8 cellular contexts compared by ENCODE assay signal in genomic region chr16:22206847-22207714, GRCh38. TPM values are rescaled to one million over a fixed set of nuclear protein-coding genes. Genes with fewer than 3 reads are reported as not detected.
A peak's percentile ranks its signal among the peaks of the same experiment; 100 is the strongest.
DNase-seq lines count a peak whose midpoint lies in the region; ATAC-seq lines count a peak whose summit lies in the region.

No MANE protein-coding gene starts in this region.

- H3K18ac ChIP-seq in mesendoderm (ENCODE audit: low read length), result no peak overlapping the region

- H3K4ac ChIP-seq in mesendoderm (ENCODE audit: low read depth, low read length), result no peak overlapping the region

- H3K27me3 Mint-ChIP-seq in activated CD8-positive, alpha-beta T cell treated with anti-CD3 and anti-CD28 coated beads, Interleukin-2, amount 10 ng/mL, durations not matched to agents 7 days and 5 days (ENCODE audit: low read depth), result no peaks in the 10 kb centered on the region
- no peaks in the 10 kb centered on the region for H3K27me3 Mint-ChIP-seq in effector memory CD8-positive, alpha-beta T cell

- H3K4me1 ChIP-seq in mesendoderm (ENCODE audit: control insufficient read depth, low read depth, low read length), result no peaks in the 10 kb centered on the region

- H3K79me2 ChIP-seq in mesendoderm (ENCODE audit: control insufficient read depth, insufficient read depth, low read length), result no peaks in the 10 kb centered on the region

- H3K9ac ChIP-seq in mesendoderm (ENCODE audit: low read length), result peak overlapping the region; percentile 90

- H3K36me3 ChIP-seq in mesendoderm (ENCODE audit: control insufficient read depth, insufficient read depth, low read length), result no peaks in the 10 kb centered on the region

- H4K8ac ChIP-seq in mesendoderm (ENCODE audit: low read depth, low read length), result no peak overlapping the region

- H3K4me3 ChIP-seq in mesendoderm (ENCODE audit: low read length), result peak overlapping the region; percentile 79

- H3K4me3 Mint-ChIP-seq in activated CD8-positive, alpha-beta T cell treated with anti-CD3 and anti-CD28 coated beads, Interleukin-2, amount 10 ng/mL, durations not matched to agents 7 days and 5 days, result peak overlapping the region; percentile 80
- H3K4me3 Mint-ChIP-seq in effector memory CD8-positive, alpha-beta T cell, result peak overlapping the region; percentile 92 to 96

- H3K27me3 ChIP-seq in mesendoderm (ENCODE audit: insufficient read depth, low read length, poor library complexity), result no peaks in the 10 kb centered on the region

- H2BK120ac ChIP-seq in mesendoderm (ENCODE audit: low read depth, low read length), result no peak overlapping the region

- no peaks in the 10 kb centered on the region for H3K9me3 Mint-ChIP-seq in activated CD8-positive, alpha-beta T cell treated with anti-CD3 and anti-CD28 coated beads, Interleukin-2, amount 10 ng/mL, durations not matched to agents 7 days and 5 days (ENCODE audit: insufficient read depth)
- no peaks in the 10 kb centered on the region for H3K9me3 Mint-ChIP-seq in effector memory CD8-positive, alpha-beta T cell

- no peak overlapping the region for H3K27ac ChIP-seq in mesendoderm (ENCODE audit: low read depth, low read length)

- peak overlapping the region; percentile 98 for H3K56ac ChIP-seq in mesendoderm (ENCODE audit: low read length)

- no peak overlapping the region for H4K5ac ChIP-seq in mesendoderm (ENCODE audit: low read length)

- peak overlapping the region; percentile 96 for H3K4me2 ChIP-seq in mesendoderm (ENCODE audit: low read length)

- CTCF ChIA-PET in activated CD8-positive, alpha-beta T cell treated with anti-CD3 and anti-CD28 coated beads, Interleukin-2, amount 10 ng/mL, durations not matched to agents 7 days and 5 days (lab: Charles Lee), result interaction anchor here (0.6 to 22.2 kb wide), 15 partner anchors 9 to 92 kb away, joined by 3 to 355 read pairs (median 4); partner anchors contain the start of gene POLR3E

- H2BK5ac ChIP-seq in mesendoderm (ENCODE audit: low read length), result no peak overlapping the region

- POLR2A ChIA-PET in activated CD8-positive, alpha-beta T cell treated with anti-CD3 and anti-CD28 coated beads, Interleukin-2, amount 10 ng/mL, durations not matched to agents 7 days and 5 days (lab: Charles Lee), result interaction anchor here (1.1 to 2.6 kb wide), 7 partner anchors 8 to 91 kb away, joined by 3 to 15 read pairs (median 5); no protein-coding TSS in a partner anchor

- H2AK5ac ChIP-seq in mesendoderm (ENCODE audit: low read length), result no peak overlapping the region

- H3K79me1 ChIP-seq in mesendoderm (ENCODE audit: low read length), result peaks cover 7% of the 10 kb centered on the region

- DNase-seq in NCI-H524 treated with DMSO at 0.1 percent for 48 hours (lab: John Stamatoyannopoulos, UW) (peak; percentile 32), mesendoderm (no peak), NCI-H510A (lab: John Stamatoyannopoulos, UW) (no peak)
- peak; percentile 56 for DNase-seq in activated CD8-positive, alpha-beta T cell treated with anti-CD3 and anti-CD28 coated beads, Interleukin-2, amount 10 ng/mL, durations not matched to agents 7 days and 5 days
- DNase-seq in effector memory CD8-positive, alpha-beta T cell, result peak; percentile 40 to 55 (median 49)
- DNase-seq in stimulated activated CD8-positive, alpha-beta memory T cell treated with anti-CD3 and anti-CD28 coated beads, Interleukin-2, amount 100 ng/mL, for 48 hours (ENCODE audit: low read depth in 2 of 2), result peak; percentile 69 to 79

- ATAC-seq in GM18498 (IDR thresholded peaks at IDR 0.05; ENCODE audit: unreplicated experiment) (peak; percentile 44), HG02943 (IDR thresholded peaks at IDR 0.05; ENCODE audit: low read depth, unreplicated experiment) (peak; percentile 38)
- peak; percentile 27 for ATAC-seq in activated CD8-positive, alpha-beta T cell treated with anti-CD3 and anti-CD28 coated beads, Interleukin-2, amount 10 ng/mL, durations not matched to agents 7 days and 5 days
- ATAC-seq in effector memory CD8-positive, alpha-beta T cell (replicated peaks), result peak; percentile 59

- WGBS in mesendoderm (ENCODE audit: extremely low coverage, insufficient coverage, low lambda C conversion rate), result no CpG with 5 or more reads among the region's 35 CpGs

- peak overlapping the region; percentile 70 for H3K27ac Mint-ChIP-seq in activated CD8-positive, alpha-beta T cell treated with anti-CD3 and anti-CD28 coated beads, Interleukin-2, amount 10 ng/mL, durations not matched to agents 7 days and 5 days
- peak overlapping the region; percentile 77 to 88 for H3K27ac Mint-ChIP-seq in effector memory CD8-positive, alpha-beta T cell

- H3K23ac ChIP-seq in mesendoderm (ENCODE audit: low read length), result no peak overlapping the region

- peaks cover 40% of the 10 kb centered on the region for H3K4me1 Mint-ChIP-seq in activated CD8-positive, alpha-beta T cell treated with anti-CD3 and anti-CD28 coated beads, Interleukin-2, amount 10 ng/mL, durations not matched to agents 7 days and 5 days (ENCODE audit: low read depth)
- H3K4me1 Mint-ChIP-seq in effector memory CD8-positive, alpha-beta T cell (ENCODE audit: low read depth in 2 of 2), result peaks cover 16 to 23% of the 10 kb centered on the region in 2 donors

- no peak overlapping the region for H2BK15ac ChIP-seq in mesendoderm (replicated peaks; ENCODE audit: low read depth)

- peaks cover 22% of the 10 kb centered on the region for H3K36me3 Mint-ChIP-seq in activated CD8-positive, alpha-beta T cell treated with anti-CD3 and anti-CD28 coated beads, Interleukin-2, amount 10 ng/mL, durations not matched to agents 7 days and 5 days (ENCODE audit: low read depth)
- H3K36me3 Mint-ChIP-seq in effector memory CD8-positive, alpha-beta T cell (ENCODE audit: insufficient read depth), result peaks cover 9% of the 10 kb centered on the region

RNA-seq across cellular contexts. Expression of gene EEF2K, which starts 1.0 kb away (rescaled TPM):
- total RNA-seq in activated CD8-positive, alpha-beta T cell treated with anti-CD3 and anti-CD28 coated beads, Interleukin-2, amount 10 ng/mL, durations not matched to agents 7 days and 5 days, result 10 to 100 TPM; 27.7 to 28.9 TPM
- 6.1 TPM for polyA plus RNA-seq in mesendoderm (2013, experiment 1 of 2)
- 5.5 TPM for polyA plus RNA-seq in mesendoderm (2013, experiment 2 of 2)

RNA-seq across cellular contexts. Expression of gene SDR42E2, which starts 44.8 kb away (rescaled TPM):
- under 1 TPM in 1 of 2 experiments, not detected in 1; 0.16 TPM for total RNA-seq in activated CD8-positive, alpha-beta T cell treated with anti-CD3 and anti-CD28 coated beads, Interleukin-2, amount 10 ng/mL, durations not matched to agents 7 days and 5 days
- polyA plus RNA-seq in mesendoderm (2013, experiment 1 of 2), result 0.01 TPM
- 0.03 TPM for polyA plus RNA-seq in mesendoderm (2013, experiment 2 of 2)

Comparison
In these comparisons a context has a peak if more than half of its experiments do, and no peak if none do; other contexts are left out.
1. DNase-seq: peak in NCI-H524 treated with DMSO at 0.1 percent for 48 hours (single experiment), activated CD8-positive, alpha-beta T cell treated with anti-CD3 and anti-CD28 coated beads, Interleukin-2, amount 10 ng/mL, durations not matched to agents 7 days and 5 days (single experiment), effector memory CD8-positive, alpha-beta T cell (3 of 3) and stimulated activated CD8-positive, alpha-beta memory T cell treated with anti-CD3 and anti-CD28 coated beads, Interleukin-2, amount 100 ng/mL, for 48 hours (2 of 2); none in mesendoderm (single experiment) and NCI-H510A (single experiment).
2. Peak in every context shown above with its lines, with median percentiles within 50 percentile points of each other: ATAC-seq.